In genomic region chr4:88458091-88458740, GRCh38 we compare ENCODE assay signal across 1 cellular context.
TF ChIP-seq lines count a peak whose summit lies in the region.

No MANE protein-coding gene starts in this region.

TF ChIP-seq in HepG2, 621 proteins besides CTCF, POLR2A, EP300 and RAD21:
- TF ChIP-seq MBNL3 (CRISPR knock-in tag; conservative IDR thresholded peaks at IDR 0.05) (no peak), HMGXB4 (CRISPR knock-in tag; IDR thresholded peaks at IDR 0.05; ENCODE audit: borderline replicate concordance in 1 of 2, low read depth in 1 of 2) (no peak), SMARCC2 (IDR thresholded peaks at IDR 0.05) (no peak), ZNF260 (CRISPR knock-in tag; IDR thresholded peaks at IDR 0.05; ENCODE audit: borderline replicate concordance, low read depth) (no peak), ZNF562 (CRISPR knock-in tag; IDR thresholded peaks at IDR 0.05; ENCODE audit: borderline replicate concordance) (no peak), CBX2 (IDR thresholded peaks at IDR 0.05; ENCODE audit: low read depth, low read length) (peak; percentile 97), CBX2 (CRISPR knock-in tag; IDR thresholded peaks at IDR 0.05; ENCODE audit: low read depth) (no peak), ZUFSP (CRISPR knock-in tag; IDR thresholded peaks at IDR 0.05; ENCODE audit: borderline replicate concordance) (no peak), ZFYVE20 (CRISPR knock-in tag; IDR thresholded peaks at IDR 0.05; ENCODE audit: borderline replicate concordance, low read depth) (no peak)
